Comparison of ENCODE assay signal across 2 cellular contexts in the genomic region with DNA sequence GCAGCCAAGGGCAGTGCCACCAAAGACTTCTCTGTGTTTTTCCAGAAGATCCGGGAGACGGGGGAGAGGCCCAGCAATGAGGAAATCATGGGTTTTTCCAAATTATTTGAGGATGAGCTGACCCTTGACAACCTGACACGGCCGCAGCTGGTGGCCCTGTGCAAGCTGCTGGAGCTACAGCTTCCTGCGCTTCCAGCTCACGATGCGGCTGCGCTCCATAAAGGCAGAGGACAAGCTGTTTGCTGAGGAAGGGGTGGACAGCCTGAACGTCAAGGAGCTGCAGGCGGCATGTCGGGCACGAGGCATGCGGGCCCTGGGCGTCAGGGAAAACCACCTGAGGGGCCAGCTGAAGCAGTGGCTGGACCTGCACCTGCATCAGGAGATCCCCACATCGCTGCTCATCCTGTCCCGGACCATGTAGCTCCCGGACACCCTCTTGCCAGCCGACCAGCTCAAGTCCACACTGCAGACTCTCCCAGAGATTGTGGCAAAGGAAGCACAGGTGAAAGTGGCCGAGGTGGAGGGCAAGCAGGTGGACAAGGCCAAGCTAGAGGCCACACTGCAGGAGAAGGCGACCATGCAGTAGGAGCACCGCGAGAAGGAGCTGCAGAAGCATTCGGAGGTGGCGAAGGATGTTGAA.
TF ChIP-seq lines count a peak whose summit lies in the region.

No MANE protein-coding gene starts in this region.

TF ChIP-seq in liver, 16 proteins besides CTCF, POLR2A, EP300 and RAD21:
- TF ChIP-seq FOXA2 (IDR thresholded peaks at IDR 0.05): no peak
TF ChIP-seq in liver: peak in this region for 0.

TF ChIP-seq in WTC11, 78 proteins besides CTCF, POLR2A, EP300 and RAD21:
- TF ChIP-seq, protein P1, sequence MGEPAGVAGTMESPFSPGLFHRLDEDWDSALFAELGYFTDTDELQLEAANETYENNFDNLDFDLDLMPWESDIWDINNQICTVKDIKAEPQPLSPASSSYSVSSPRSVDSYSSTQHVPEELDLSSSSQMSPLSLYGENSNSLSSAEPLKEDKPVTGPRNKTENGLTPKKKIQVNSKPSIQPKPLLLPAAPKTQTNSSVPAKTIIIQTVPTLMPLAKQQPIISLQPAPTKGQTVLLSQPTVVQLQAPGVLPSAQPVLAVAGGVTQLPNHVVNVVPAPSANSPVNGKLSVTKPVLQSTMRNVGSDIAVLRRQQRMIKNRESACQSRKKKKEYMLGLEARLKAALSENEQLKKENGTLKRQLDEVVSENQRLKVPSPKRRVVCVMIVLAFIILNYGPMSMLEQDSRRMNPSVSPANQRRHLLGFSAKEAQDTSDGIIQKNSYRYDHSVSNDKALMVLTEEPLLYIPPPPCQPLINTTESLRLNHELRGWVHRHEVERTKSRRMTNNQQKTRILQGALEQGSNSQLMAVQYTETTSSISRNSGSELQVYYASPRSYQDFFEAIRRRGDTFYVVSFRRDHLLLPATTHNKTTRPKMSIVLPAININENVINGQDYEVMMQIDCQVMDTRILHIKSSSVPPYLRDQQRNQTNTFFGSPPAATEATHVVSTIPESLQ (CRISPR knock-in tag; IDR thresholded peaks at IDR 0.05): no peak
- TF ChIP-seq, protein P2, sequence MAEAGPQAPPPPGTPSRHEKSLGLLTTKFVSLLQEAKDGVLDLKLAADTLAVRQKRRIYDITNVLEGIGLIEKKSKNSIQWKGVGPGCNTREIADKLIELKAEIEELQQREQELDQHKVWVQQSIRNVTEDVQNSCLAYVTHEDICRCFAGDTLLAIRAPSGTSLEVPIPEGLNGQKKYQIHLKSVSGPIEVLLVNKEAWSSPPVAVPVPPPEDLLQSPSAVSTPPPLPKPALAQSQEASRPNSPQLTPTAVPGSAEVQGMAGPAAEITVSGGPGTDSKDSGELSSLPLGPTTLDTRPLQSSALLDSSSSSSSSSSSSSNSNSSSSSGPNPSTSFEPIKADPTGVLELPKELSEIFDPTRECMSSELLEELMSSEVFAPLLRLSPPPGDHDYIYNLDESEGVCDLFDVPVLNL (CRISPR knock-in tag; IDR thresholded peaks at IDR 0.05; ENCODE audit: borderline replicate concordance, low read depth): no peak
- TF ChIP-seq GRHL2 (CRISPR knock-in tag; IDR thresholded peaks at IDR 0.05; ENCODE audit: insufficient replicate concordance, severe bottlenecking) (no peak), ETV6 (CRISPR knock-in tag; IDR thresholded peaks at IDR 0.05) (no peak), TEAD1 (CRISPR knock-in tag; IDR thresholded peaks at IDR 0.05) (no peak), ZNF121 (CRISPR knock-in tag; IDR thresholded peaks at IDR 0.05) (no peak), ZNF219 (CRISPR knock-in tag; IDR thresholded peaks at IDR 0.05; ENCODE audit: borderline replicate concordance) (no peak), NR1H2 (CRISPR knock-in tag; IDR thresholded peaks at IDR 0.05) (no peak), RELA (CRISPR knock-in tag; IDR thresholded peaks at IDR 0.05; ENCODE audit: borderline replicate concordance) (no peak), IRF2 (CRISPR knock-in tag; IDR thresholded peaks at IDR 0.05; ENCODE audit: borderline replicate concordance, low read depth) (no peak), ZNF138 (CRISPR knock-in tag; conservative IDR thresholded peaks at IDR 0.05) (no peak), ELF4 (CRISPR knock-in tag; IDR thresholded peaks at IDR 0.05; ENCODE audit: low read depth) (no peak), ZBTB21 (CRISPR knock-in tag; IDR thresholded peaks at IDR 0.05; ENCODE audit: borderline replicate concordance) (no peak), ZNF396 (CRISPR knock-in tag; IDR thresholded peaks at IDR 0.05; ENCODE audit: borderline replicate concordance) (no peak), ZNF263 (CRISPR knock-in tag; IDR thresholded peaks at IDR 0.05; ENCODE audit: low read depth) (no peak)
- TF ChIP-seq, protein P3, sequence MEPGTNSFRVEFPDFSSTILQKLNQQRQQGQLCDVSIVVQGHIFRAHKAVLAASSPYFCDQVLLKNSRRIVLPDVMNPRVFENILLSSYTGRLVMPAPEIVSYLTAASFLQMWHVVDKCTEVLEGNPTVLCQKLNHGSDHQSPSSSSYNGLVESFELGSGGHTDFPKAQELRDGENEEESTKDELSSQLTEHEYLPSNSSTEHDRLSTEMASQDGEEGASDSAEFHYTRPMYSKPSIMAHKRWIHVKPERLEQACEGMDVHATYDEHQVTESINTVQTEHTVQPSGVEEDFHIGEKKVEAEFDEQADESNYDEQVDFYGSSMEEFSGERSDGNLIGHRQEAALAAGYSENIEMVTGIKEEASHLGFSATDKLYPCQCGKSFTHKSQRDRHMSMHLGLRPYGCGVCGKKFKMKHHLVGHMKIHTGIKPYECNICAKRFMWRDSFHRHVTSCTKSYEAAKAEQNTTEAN (CRISPR knock-in tag; IDR thresholded peaks at IDR 0.05): no peak
- TF ChIP-seq, protein P4, sequence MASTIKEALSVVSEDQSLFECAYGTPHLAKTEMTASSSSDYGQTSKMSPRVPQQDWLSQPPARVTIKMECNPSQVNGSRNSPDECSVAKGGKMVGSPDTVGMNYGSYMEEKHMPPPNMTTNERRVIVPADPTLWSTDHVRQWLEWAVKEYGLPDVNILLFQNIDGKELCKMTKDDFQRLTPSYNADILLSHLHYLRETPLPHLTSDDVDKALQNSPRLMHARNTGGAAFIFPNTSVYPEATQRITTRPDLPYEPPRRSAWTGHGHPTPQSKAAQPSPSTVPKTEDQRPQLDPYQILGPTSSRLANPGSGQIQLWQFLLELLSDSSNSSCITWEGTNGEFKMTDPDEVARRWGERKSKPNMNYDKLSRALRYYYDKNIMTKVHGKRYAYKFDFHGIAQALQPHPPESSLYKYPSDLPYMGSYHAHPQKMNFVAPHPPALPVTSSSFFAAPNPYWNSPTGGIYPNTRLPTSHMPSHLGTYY (CRISPR knock-in tag; IDR thresholded peaks at IDR 0.05): no peak
- TF ChIP-seq, protein P5, sequence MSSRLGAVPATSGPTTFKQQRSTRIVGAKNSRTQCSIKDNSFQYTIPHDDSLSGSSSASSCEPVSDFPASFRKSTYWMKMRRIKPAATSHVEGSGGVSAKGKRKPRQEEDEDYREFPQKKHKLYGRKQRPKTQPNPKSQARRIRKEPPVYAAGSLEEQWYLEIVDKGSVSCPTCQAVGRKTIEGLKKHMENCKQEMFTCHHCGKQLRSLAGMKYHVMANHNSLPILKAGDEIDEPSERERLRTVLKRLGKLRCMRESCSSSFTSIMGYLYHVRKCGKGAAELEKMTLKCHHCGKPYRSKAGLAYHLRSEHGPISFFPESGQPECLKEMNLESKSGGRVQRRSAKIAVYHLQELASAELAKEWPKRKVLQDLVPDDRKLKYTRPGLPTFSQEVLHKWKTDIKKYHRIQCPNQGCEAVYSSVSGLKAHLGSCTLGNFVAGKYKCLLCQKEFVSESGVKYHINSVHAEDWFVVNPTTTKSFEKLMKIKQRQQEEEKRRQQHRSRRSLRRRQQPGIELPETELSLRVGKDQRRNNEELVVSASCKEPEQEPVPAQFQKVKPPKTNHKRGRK (CRISPR knock-in tag; IDR thresholded peaks at IDR 0.05; ENCODE audit: borderline replicate concordance): no peak
- TF ChIP-seq, protein P6, sequence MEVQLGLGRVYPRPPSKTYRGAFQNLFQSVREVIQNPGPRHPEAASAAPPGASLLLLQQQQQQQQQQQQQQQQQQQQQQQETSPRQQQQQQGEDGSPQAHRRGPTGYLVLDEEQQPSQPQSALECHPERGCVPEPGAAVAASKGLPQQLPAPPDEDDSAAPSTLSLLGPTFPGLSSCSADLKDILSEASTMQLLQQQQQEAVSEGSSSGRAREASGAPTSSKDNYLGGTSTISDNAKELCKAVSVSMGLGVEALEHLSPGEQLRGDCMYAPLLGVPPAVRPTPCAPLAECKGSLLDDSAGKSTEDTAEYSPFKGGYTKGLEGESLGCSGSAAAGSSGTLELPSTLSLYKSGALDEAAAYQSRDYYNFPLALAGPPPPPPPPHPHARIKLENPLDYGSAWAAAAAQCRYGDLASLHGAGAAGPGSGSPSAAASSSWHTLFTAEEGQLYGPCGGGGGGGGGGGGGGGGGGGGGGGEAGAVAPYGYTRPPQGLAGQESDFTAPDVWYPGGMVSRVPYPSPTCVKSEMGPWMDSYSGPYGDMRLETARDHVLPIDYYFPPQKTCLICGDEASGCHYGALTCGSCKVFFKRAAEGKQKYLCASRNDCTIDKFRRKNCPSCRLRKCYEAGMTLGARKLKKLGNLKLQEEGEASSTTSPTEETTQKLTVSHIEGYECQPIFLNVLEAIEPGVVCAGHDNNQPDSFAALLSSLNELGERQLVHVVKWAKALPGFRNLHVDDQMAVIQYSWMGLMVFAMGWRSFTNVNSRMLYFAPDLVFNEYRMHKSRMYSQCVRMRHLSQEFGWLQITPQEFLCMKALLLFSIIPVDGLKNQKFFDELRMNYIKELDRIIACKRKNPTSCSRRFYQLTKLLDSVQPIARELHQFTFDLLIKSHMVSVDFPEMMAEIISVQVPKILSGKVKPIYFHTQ (CRISPR knock-in tag; IDR thresholded peaks at IDR 0.05): no peak
- TF ChIP-seq, protein P7, sequence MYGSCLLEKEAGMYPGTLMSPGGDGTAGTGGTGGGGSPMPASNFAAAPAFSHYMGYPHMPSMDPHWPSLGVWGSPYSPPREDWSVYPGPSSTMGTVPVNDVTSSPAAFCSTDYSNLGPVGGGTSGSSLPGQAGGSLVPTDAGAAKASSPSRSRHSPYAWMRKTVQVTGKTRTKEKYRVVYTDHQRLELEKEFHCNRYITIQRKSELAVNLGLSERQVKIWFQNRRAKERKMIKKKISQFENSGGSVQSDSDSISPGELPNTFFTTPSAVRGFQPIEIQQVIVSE (CRISPR knock-in tag; IDR thresholded peaks at IDR 0.05; ENCODE audit: borderline replicate concordance): no peak
